Comparison of ENCODE assay signal across 6 cellular contexts in genomic region chr6:159732550-159732949, GRCh38. TPM values are rescaled to one million over a fixed set of nuclear protein-coding genes. Genes with fewer than 3 reads are reported as not detected.
DNase-seq lines count a peak whose midpoint lies in the region; ATAC-seq and TF ChIP-seq lines count a peak whose summit lies in the region.
"Not testable (repeated sequence)": the region's sequence is repeated elsewhere in the genome, so short reads cannot be mapped to it uniquely, and the experiment has no call there.

No MANE protein-coding gene starts in this region.

- H3K27me3 Mint-ChIP-seq in CD8-positive, alpha-beta memory T cell; activated CD4-positive, alpha-beta T cell treated with anti-CD3 and anti-CD28 coated beads for 36 hours; activated naive CD8-positive, alpha-beta T cell; effector memory CD8-positive, alpha-beta T cell; neural crest cell (ENCODE audit: low read depth); stimulated activated naive CD8-positive, alpha-beta T cell treated with anti-CD3 and anti-CD28 coated beads, Interleukin-15, amount 100 ng/mL, for 72 hours: not testable (repeated sequence)

- peaks cover 0 to 26% (median 3%) of the 10 kb centered on the region in 3 donors for H3K36me3 Mint-ChIP-seq in CD8-positive, alpha-beta memory T cell
- peaks cover 44% of the 10 kb centered on the region for H3K36me3 Mint-ChIP-seq in activated CD4-positive, alpha-beta T cell treated with anti-CD3 and anti-CD28 coated beads for 36 hours (ENCODE audit: low read depth)
- H3K36me3 Mint-ChIP-seq in activated naive CD8-positive, alpha-beta T cell; neural crest cell (ENCODE audit: low read depth): not testable (repeated sequence)
- peaks cover 52% of the 10 kb centered on the region for H3K36me3 Mint-ChIP-seq in effector memory CD8-positive, alpha-beta T cell (ENCODE audit: insufficient read depth)

- POLR2A ChIA-PET in CD8-positive, alpha-beta memory T cell (lab: Charles Lee), result interaction anchor here (0.6 to 1.6 kb wide), 5 partner anchors 15 to 58 kb away, joined by 3 to 4 read pairs (median 3); partner anchors contain the start of genes MRPL18 and SOD2
- POLR2A ChIA-PET in activated CD4-positive, alpha-beta T cell treated with anti-CD3 and anti-CD28 coated beads for 36 hours (lab: Charles Lee), result interaction anchor here (0.6 to 1.5 kb wide), 2 partner anchors 22 to 57 kb away, joined by 3 to 7 read pairs; partner anchors contain the start of genes MRPL18 and TCP1

- H3K4me1 Mint-ChIP-seq in CD8-positive, alpha-beta memory T cell, result peaks cover 68 to 85% (median 77%) of the 10 kb centered on the region in 3 donors
- H3K4me1 Mint-ChIP-seq in activated CD4-positive, alpha-beta T cell treated with anti-CD3 and anti-CD28 coated beads for 36 hours, result peaks cover 53% of the 10 kb centered on the region
- H3K4me1 Mint-ChIP-seq in activated naive CD8-positive, alpha-beta T cell (ENCODE audit: low read depth), result peaks cover 71% of the 10 kb centered on the region
- H3K4me1 Mint-ChIP-seq in effector memory CD8-positive, alpha-beta T cell (ENCODE audit: low read depth in 2 of 2), result peaks cover 37 to 57% of the 10 kb centered on the region in 2 donors
- peaks cover 38% of the 10 kb centered on the region for H3K4me1 Mint-ChIP-seq in neural crest cell
- H3K4me1 Mint-ChIP-seq in stimulated activated naive CD8-positive, alpha-beta T cell treated with anti-CD3 and anti-CD28 coated beads, Interleukin-15, amount 100 ng/mL, for 72 hours, result peaks cover 51% of the 10 kb centered on the region

- CTCF ChIA-PET in CD8-positive, alpha-beta memory T cell (lab: Charles Lee), result interaction anchor here (0.8 to 1.9 kb wide), 9 partner anchors 8 to 55 kb away, joined by 3 to 10 read pairs (median 3); partner anchors contain the start of gene ACAT2
- CTCF ChIA-PET in activated CD4-positive, alpha-beta T cell treated with anti-CD3 and anti-CD28 coated beads for 36 hours (lab: Charles Lee), result interaction anchor here (0.6 to 2.3 kb wide), 4 partner anchors 11 to 103 kb away, joined by 3 to 12 read pairs (median 7); no protein-coding TSS in a partner anchor

- not testable (repeated sequence) for H3K36me3 ChIP-seq in CD8-positive, alpha-beta memory T cell (ENCODE audit: insufficient read depth, low read length)

- DNase-seq in CD8-positive, alpha-beta memory T cell; activated CD4-positive, alpha-beta T cell treated with anti-CD3 and anti-CD28 coated beads for 36 hours; effector memory CD8-positive, alpha-beta T cell; neural crest cell (ENCODE audit: low read depth, low spot score); stimulated activated naive CD8-positive, alpha-beta T cell treated with anti-CD3 and anti-CD28 coated beads, Interleukin-15, amount 100 ng/mL, for 72 hours: not testable (repeated sequence)

- H3K4me3 Mint-ChIP-seq in CD8-positive, alpha-beta memory T cell, result peak overlapping the region in 6 of 7 donors; percentile 28 to 62 (median 46)
- H3K4me3 Mint-ChIP-seq in activated CD4-positive, alpha-beta T cell treated with anti-CD3 and anti-CD28 coated beads for 36 hours, result not testable (repeated sequence)
- H3K4me3 Mint-ChIP-seq in activated naive CD8-positive, alpha-beta T cell, result peak overlapping the region; percentile 61
- H3K4me3 Mint-ChIP-seq in effector memory CD8-positive, alpha-beta T cell, result peak overlapping the region; percentile 40 to 52
- H3K4me3 Mint-ChIP-seq in neural crest cell, result peak overlapping the region; percentile 56
- peak overlapping the region; percentile 37 to 41 for H3K4me3 Mint-ChIP-seq in stimulated activated naive CD8-positive, alpha-beta T cell treated with anti-CD3 and anti-CD28 coated beads, Interleukin-15, amount 100 ng/mL, for 72 hours

- not testable (repeated sequence) for TF ChIP-seq CTCF in neural crest cell (conservative IDR thresholded peaks at IDR 0.05)

- intact Hi-C loops in activated CD4-positive, alpha-beta T cell treated with anti-CD3 and anti-CD28 coated beads for 36 hours (cut with DNase I, micrococcal nuclease), result not testable (repeated sequence)

- not testable (repeated sequence) for ATAC-seq in activated CD4-positive, alpha-beta T cell treated with anti-CD3 and anti-CD28 coated beads for 36 hours; effector memory CD8-positive, alpha-beta T cell (replicated peaks); stimulated activated naive CD8-positive, alpha-beta T cell treated with anti-CD3 and anti-CD28 coated beads, Interleukin-15, amount 100 ng/mL, for 72 hours

- H3K9me3 Mint-ChIP-seq in CD8-positive, alpha-beta memory T cell; activated CD4-positive, alpha-beta T cell treated with anti-CD3 and anti-CD28 coated beads for 36 hours (ENCODE audit: low read depth); activated naive CD8-positive, alpha-beta T cell (ENCODE audit: low read depth); effector memory CD8-positive, alpha-beta T cell; neural crest cell; stimulated activated naive CD8-positive, alpha-beta T cell treated with anti-CD3 and anti-CD28 coated beads, Interleukin-15, amount 100 ng/mL, for 72 hours: not testable (repeated sequence)

- not testable (repeated sequence) for H3K27ac ChIP-seq in CD8-positive, alpha-beta memory T cell (ENCODE audit: low read depth, low read length)

- peak overlapping the region in 5 of 8 donors; percentile 45 to 89 (median 50) for H3K27ac Mint-ChIP-seq in CD8-positive, alpha-beta memory T cell
- H3K27ac Mint-ChIP-seq in activated CD4-positive, alpha-beta T cell treated with anti-CD3 and anti-CD28 coated beads for 36 hours, result peak overlapping the region; percentile 58
- peak overlapping the region; percentile 77 for H3K27ac Mint-ChIP-seq in activated naive CD8-positive, alpha-beta T cell
- peak overlapping the region; percentile 53 to 78 for H3K27ac Mint-ChIP-seq in effector memory CD8-positive, alpha-beta T cell
- H3K27ac Mint-ChIP-seq in neural crest cell (ENCODE audit: unreplicated experiment), result not testable (repeated sequence)
- H3K27ac Mint-ChIP-seq in stimulated activated naive CD8-positive, alpha-beta T cell treated with anti-CD3 and anti-CD28 coated beads, Interleukin-15, amount 100 ng/mL, for 72 hours, result peak overlapping the region in 1 of 2 donors; percentile 64

- peaks cover 57% of the 10 kb centered on the region for H3K4me1 ChIP-seq in CD8-positive, alpha-beta memory T cell (ENCODE audit: insufficient read depth, low read length)

- H3K4me3 ChIP-seq in CD8-positive, alpha-beta memory T cell (ENCODE audit: low read length), result not testable (repeated sequence)

- H3K27me3 ChIP-seq in CD8-positive, alpha-beta memory T cell (ENCODE audit: insufficient read depth, low read length, poor library complexity, severe bottlenecking), result not testable (repeated sequence)

- H3K9me3 ChIP-seq in CD8-positive, alpha-beta memory T cell (ENCODE audit: low read length), result not testable (repeated sequence)

RNA-seq across cellular contexts. Expression of gene WTAP, which starts 5.2 kb away (rescaled TPM):
- total RNA-seq in CD8-positive, alpha-beta memory T cell, result 100 to 1,000 TPM in 1 of 2 experiments, 10 to 100 TPM in 1; 95.1 to 103 TPM
- 149 TPM for polyA plus RNA-seq in CD8-positive, alpha-beta memory T cell
- total RNA-seq in activated CD4-positive, alpha-beta T cell treated with anti-CD3 and anti-CD28 coated beads for 36 hours, result 10 to 100 TPM; 87.2 to 91.5 TPM
- 126 and 128 TPM in 2 replicates for total RNA-seq in neural crest cell

RNA-seq across cellular contexts. Expression of gene ACAT2, which starts 29.3 kb away (rescaled TPM):
- total RNA-seq in CD8-positive, alpha-beta memory T cell, result 10 to 100 TPM; 68.8 to 69.7 TPM
- polyA plus RNA-seq in CD8-positive, alpha-beta memory T cell, result 33.3 TPM
- total RNA-seq in activated CD4-positive, alpha-beta T cell treated with anti-CD3 and anti-CD28 coated beads for 36 hours, result 10 to 100 TPM; 55.0 to 82.1 TPM
- 419 and 443 TPM in 2 replicates for total RNA-seq in neural crest cell

RNA-seq across cellular contexts. Expression of gene SOD2, which starts 39.5 kb away (rescaled TPM):
- 10 to 100 TPM; 82.9 to 86.6 TPM for total RNA-seq in CD8-positive, alpha-beta memory T cell
- polyA plus RNA-seq in CD8-positive, alpha-beta memory T cell, result 85.0 TPM
- total RNA-seq in activated CD4-positive, alpha-beta T cell treated with anti-CD3 and anti-CD28 coated beads for 36 hours, result 100 to 1,000 TPM in 1 of 2 experiments, 10 to 100 TPM in 1; 90.6 to 105 TPM
- total RNA-seq in neural crest cell, result 91.9 and 96.7 TPM in 2 replicates

RNA-seq across cellular contexts. Expression of gene TCP1, which starts 56.9 kb away (rescaled TPM):
- total RNA-seq in CD8-positive, alpha-beta memory T cell, result 100 to 1,000 TPM; 589 to 617 TPM
- 98.2 TPM for polyA plus RNA-seq in CD8-positive, alpha-beta memory T cell
- 100 to 1,000 TPM; 358 to 496 TPM for total RNA-seq in activated CD4-positive, alpha-beta T cell treated with anti-CD3 and anti-CD28 coated beads for 36 hours
- total RNA-seq in neural crest cell, result 246 and 248 TPM in 2 replicates

RNA-seq across cellular contexts. Expression of gene MRPL18, which starts 57.7 kb away (rescaled TPM):
- total RNA-seq in CD8-positive, alpha-beta memory T cell, result 100 to 1,000 TPM; 129 to 130 TPM
- 101 TPM for polyA plus RNA-seq in CD8-positive, alpha-beta memory T cell
- 10 to 100 TPM; 83.7 to 84.4 TPM for total RNA-seq in activated CD4-positive, alpha-beta T cell treated with anti-CD3 and anti-CD28 coated beads for 36 hours
- 53.0 and 56.3 TPM in 2 replicates for total RNA-seq in neural crest cell
